8 cellular contexts compared by ENCODE assay signal in the genomic region with DNA sequence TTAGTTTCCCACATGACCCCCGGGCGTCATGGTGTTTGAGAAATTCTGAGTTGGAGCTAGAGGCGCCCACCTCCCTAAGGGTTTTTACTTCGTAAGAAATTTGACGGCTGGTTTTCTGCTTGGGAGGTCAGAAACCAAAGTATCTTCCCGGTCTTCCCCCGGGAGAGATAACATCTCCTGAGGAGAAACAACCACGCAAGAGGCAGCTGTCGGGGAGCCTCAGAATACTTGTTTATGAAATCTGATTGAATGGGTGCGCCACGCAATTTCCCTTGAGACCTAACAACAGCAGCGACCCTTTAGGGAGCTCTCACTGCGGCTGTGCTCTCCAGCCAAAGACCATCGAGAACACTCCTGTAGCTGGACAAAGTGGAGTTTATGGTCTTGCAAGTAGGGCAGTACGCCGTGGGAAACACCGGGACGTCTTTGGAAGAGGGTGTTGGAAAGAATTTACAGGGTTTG. TPM values are rescaled to one million over a fixed set of nuclear protein-coding genes. Genes with fewer than 3 reads are reported as not detected.
DNase-seq lines count a peak whose midpoint lies in the region; ATAC-seq and TF ChIP-seq lines count a peak whose summit lies in the region.

No MANE protein-coding gene starts in this region.

- TF ChIP-seq POLR2A in transverse colon (IDR thresholded peaks at IDR 0.05), result no peak

- H3K27ac ChIP-seq in DOHH2 (ENCODE audit: low read depth, low read length), result peak overlapping the region; percentile 55
- peak overlapping the region; percentile 82 for H3K27ac ChIP-seq in RWPE2 (ENCODE audit: poor library complexity, severe bottlenecking)
- H3K27ac ChIP-seq in transverse colon, result peak overlapping the region; percentile 96 to 100 (median 96)

- ATAC-seq in HG02870 (IDR thresholded peaks at IDR 0.05; ENCODE audit: unreplicated experiment) (peak; percentile 10), RWPE2 (ENCODE audit: low read depth) (peak; percentile 6)

- peak overlapping the region; percentile 94 for H3K4me3 ChIP-seq in DOHH2 (ENCODE audit: low read length)
- peak overlapping the region; percentile 90 for H3K4me3 ChIP-seq in RWPE2 (ENCODE audit: severe bottlenecking)
- H3K4me3 ChIP-seq in transverse colon, result peak overlapping the region; percentile 34 to 98 (median 76)

- peaks cover 44% of the 10 kb centered on the region for H3K79me2 ChIP-seq in DOHH2 (ENCODE audit: control insufficient read depth, low read length)

- H3K36me3 ChIP-seq in DOHH2 (ENCODE audit: control insufficient read depth, low read length) (peaks cover 43% of the 10 kb centered on the region), RWPE2 (ENCODE audit: low read depth) (peaks cover 39% of the 10 kb centered on the region), transverse colon (peaks cover 0 to 8% (median 2%) of the 10 kb centered on the region in 4 donors)

- H3K27me3 ChIP-seq in DOHH2 (ENCODE audit: control insufficient read depth, low read length) (no peaks in the 10 kb centered on the region; the same call in 1 of the 2 replicates), RWPE2 (ENCODE audit: insufficient read depth, poor library complexity, severe bottlenecking) (no peaks in the 10 kb centered on the region), transverse colon (no peaks in the 10 kb centered on the region)

- H3K9me3 ChIP-seq in DOHH2 (ENCODE audit: control insufficient read depth, insufficient read depth, low read length) (no peaks in the 10 kb centered on the region), RWPE2 (ENCODE audit: severe bottlenecking) (no peaks in the 10 kb centered on the region), transverse colon (no peaks in the 10 kb centered on the region)

- peaks cover 37% of the 10 kb centered on the region for H3K4me1 ChIP-seq in DOHH2 (ENCODE audit: control insufficient read depth, low read length)
- H3K4me1 ChIP-seq in RWPE2 (ENCODE audit: insufficient read depth, poor library complexity, severe bottlenecking), result peaks cover 27% of the 10 kb centered on the region
- peaks cover 8 to 40% (median 22%) of the 10 kb centered on the region in 4 donors for H3K4me1 ChIP-seq in transverse colon

- H3F3A ChIP-seq in DOHH2 (ENCODE audit: control insufficient read depth, insufficient read depth), result no peaks in the 10 kb centered on the region

- intact Hi-C loops in transverse colon (cut with DNase I; ENCODE audit: low total_unique reads), result no loop called here

- 2% methylated on average over 18 of the region's 18 CpGs; no CpG with 5 or more reads in 1 of the 2 donors for WGBS in transverse colon (ENCODE audit: low coverage in 1 of 2), 2 donors

- H4K20me1 ChIP-seq in DOHH2 (ENCODE audit: control insufficient read depth, insufficient read depth, low read depth, low read length), result peaks cover 33% of the 10 kb centered on the region

- DNase-seq in RWPE2 (ENCODE audit: low spot score) (no peak), dermis blood vessel endothelial cell (peak; percentile 61), lung microvascular endothelial cell (ENCODE audit: low read depth in 2 of 2) (peak; percentile 46 to 60), transverse colon (peak; percentile 36), NCI-H2107 treated with DMSO at 0.1 percent for 48 hours (lab: John Stamatoyannopoulos, UW; ENCODE audit: unreplicated experiment) (no peak), NCI-H2029 (lab: John Stamatoyannopoulos, UW) (no peak)

- no peak for TF ChIP-seq EP300 in transverse colon (IDR thresholded peaks at IDR 0.05; ENCODE audit: low read depth)

- in situ Hi-C loops in transverse colon (cut with MboI; ENCODE audit: low pct_ligation_motif_present in 1 of 4, low pct_unique_long_range_greater_than_20kb in 1 of 4, low sequenced_read_pairs in 3 of 4), result no loop called here

- TF ChIP-seq CTCF in DOHH2 (IDR thresholded peaks at IDR 0.05; ENCODE audit: low read depth, low read length, poor library complexity, severe bottlenecking) (no peak), RWPE2 (IDR thresholded peaks at IDR 0.05; ENCODE audit: poor library complexity, severe bottlenecking) (no peak), transverse colon (IDR thresholded peaks at IDR 0.05) (no peak)

- H3K4me2 ChIP-seq in DOHH2 (ENCODE audit: low read length), result peak overlapping the region; percentile 70

- H3K9me2 ChIP-seq in DOHH2 (replicated peaks; ENCODE audit: control insufficient read depth, low read length), result no peaks in the 10 kb centered on the region

RNA-seq across cellular contexts. Expression of gene EIF2S2, which starts 0.6 kb away (rescaled TPM):
- total RNA-seq in dermis blood vessel endothelial cell (90.2 and 151 TPM in 2 replicates), lung microvascular endothelial cell (57.8 and 68.7 TPM in 2 replicates), transverse colon (10 to 100 TPM; 15.3 to 42.1 (median 23.9) TPM)

Comparison
In these comparisons a context has a peak if more than half of its experiments do, and no peak if none do; other contexts are left out.
1. DNase-seq: peak in dermis blood vessel endothelial cell (single experiment), lung microvascular endothelial cell (2 of 2) and transverse colon (single experiment); none in RWPE2 (single experiment), NCI-H2107 treated with DMSO at 0.1 percent for 48 hours (single experiment) and NCI-H2029 (single experiment).
2. Peak in every context shown above with its lines, with median percentiles within 50 percentile points of each other: H3K27ac ChIP-seq and H3K4me3 ChIP-seq.